Comparison of ENCODE assay signal across 14 cellular contexts in genomic region chr5:93349613-93350012, GRCh38.
DNase-seq lines count a peak whose midpoint lies in the region; ATAC-seq and TF ChIP-seq lines count a peak whose summit lies in the region.
"Had no signal": no experiment of that assay in that cellular context is flagged by ENCODE, and none has a peak within 500 bp of the region (broad histone marks: within the 10 kb centered on the region; RNA-seq: fewer than 3 reads in every experiment).

No MANE protein-coding gene starts in this region.

- no peaks in the 10 kb centered on the region for H3K27me3 Mint-ChIP-seq in MCF 10A (ENCODE audit: insufficient read depth, unreplicated experiment)

- POLR2A ChIA-PET in MCF 10A (lab: Yijun Ruan, JAX): interaction anchor here (1.7 kb wide), 1 partner anchor 10 kb away, joined by 12 read pairs; no protein-coding TSS in a partner anchor

- ATAC-seq in RWPE2 (ENCODE audit: low read depth): peak; percentile 95
- no peak for ATAC-seq in HG03439 (IDR thresholded peaks at IDR 0.05; ENCODE audit: unreplicated experiment)
- no peak for ATAC-seq in HG03457 (IDR thresholded peaks at IDR 0.05; ENCODE audit: unreplicated experiment)

- CTCF ChIA-PET in MCF 10A (lab: Yijun Ruan, JAX): no interaction called here

- BruUV-seq in MCF 10A (replicated peaks; lab: Mats Ljungman, UMichigan): no TSS peak

- intact Hi-C loops in MCF 10A (cut with micrococcal nuclease): loop anchor here (1.0 kb wide), 1 partner anchor 157 kb away; no protein-coding TSS in a partner anchor
- intact Hi-C loops in breast epithelium (cut with DNase I; ENCODE audit: low total_unique reads): no loop called here

- DNase-seq in MCF 10A (ENCODE audit: unreplicated experiment): peak; percentile 68
- DNase-seq in breast epithelium (ENCODE audit: low spot score in 2 of 2): no peak
- DNase-seq in RWPE2 (ENCODE audit: low spot score): no peak
- DNase-seq in fibroblast of mammary gland (ENCODE audit: low read depth): peak; percentile 80
- no peak for DNase-seq in NCI-H1436 treated with DMSO at 0.1 percent for 48 hours (lab: John Stamatoyannopoulos, UW)
- no peak for DNase-seq in DMS114 treated with DMSO at 0.1 percent for 48 hours (lab: John Stamatoyannopoulos, UW; ENCODE audit: unreplicated experiment)
- DNase-seq: activated T-cell treated with anti-CD3 and anti-CD28 coated beads, Interleukin-2, amount 50 U/mL, for 1 hour; adrenal gland; NCI-H1694; stimulated activated CD4-positive, alpha-beta T cell treated with anti-CD3 and anti-CD28 coated beads, Interleukin-15, amount 100 ng/mL, for 24 hours; stimulated activated CD8-positive, alpha-beta memory T cell treated with anti-CD3 and anti-CD28 coated beads, Interleukin-4, amount 100 ng/mL, for 48 hours had no signal

- no peak for TF ChIP-seq POLR2A in breast epithelium (IDR thresholded peaks at IDR 0.05)

- H3K9me3 ChIP-seq in breast epithelium (no peaks in the 10 kb centered on the region), RWPE2 (ENCODE audit: severe bottlenecking) (no peaks in the 10 kb centered on the region)
- H3K9me3 ChIP-seq: adrenal gland, HAP-1 had no signal

- H3K9me3 Mint-ChIP-seq in MCF 10A (ENCODE audit: unreplicated experiment): no peaks in the 10 kb centered on the region

- H3K4me3 ChIP-seq in breast epithelium (no peak overlapping the region), RWPE2 (ENCODE audit: severe bottlenecking) (no peak overlapping the region), fibroblast of mammary gland (ENCODE audit: control insufficient read depth, low read depth, low read length) (no peak overlapping the region)
- H3K4me3 ChIP-seq: adrenal gland, HAP-1 had no signal

- H3K4me3 Mint-ChIP-seq in MCF 10A (ENCODE audit: unreplicated experiment): no peak overlapping the region

- H3K36me3 Mint-ChIP-seq in MCF 10A (ENCODE audit: insufficient read depth, unreplicated experiment): no peaks in the 10 kb centered on the region

- peaks cover 7% of the 10 kb centered on the region for H3K4me1 Mint-ChIP-seq in MCF 10A (ENCODE audit: insufficient read depth, unreplicated experiment)

- no peak overlapping the region for H3K27ac ChIP-seq in breast epithelium
- peak overlapping the region; percentile 42 for H3K27ac ChIP-seq in RWPE2 (ENCODE audit: poor library complexity, severe bottlenecking)
- H3K27ac ChIP-seq: adrenal gland had no signal

- H3K27me3 ChIP-seq in breast epithelium (no peaks in the 10 kb centered on the region), RWPE2 (ENCODE audit: insufficient read depth, poor library complexity, severe bottlenecking) (no peaks in the 10 kb centered on the region)

- TF ChIP-seq CTCF in MCF 10A (IDR thresholded peaks at IDR 0.05; ENCODE audit: unreplicated experiment) (no peak), breast epithelium (IDR thresholded peaks at IDR 0.05) (no peak), RWPE2 (IDR thresholded peaks at IDR 0.05; ENCODE audit: poor library complexity, severe bottlenecking) (no peak), fibroblast of mammary gland (conservative IDR thresholded peaks at IDR 0.05; ENCODE audit: control insufficient read depth, insufficient read depth, low read depth, low read length) (no peak)

- no peak overlapping the region for H3K27ac Mint-ChIP-seq in MCF 10A (ENCODE audit: low read depth, unreplicated experiment)

- H3K36me3 ChIP-seq in breast epithelium: no peaks in the 10 kb centered on the region
- no peaks in the 10 kb centered on the region for H3K36me3 ChIP-seq in RWPE2 (ENCODE audit: low read depth)
- H3K36me3 ChIP-seq: adrenal gland, HAP-1 had no signal

- no peaks in the 10 kb centered on the region for H3K4me1 ChIP-seq in breast epithelium
- H3K4me1 ChIP-seq in RWPE2 (ENCODE audit: insufficient read depth, poor library complexity, severe bottlenecking): peaks cover 9% of the 10 kb centered on the region
- H3K4me1 ChIP-seq: adrenal gland, HAP-1 had no signal

Comparison
In these comparisons a context has a peak if more than half of its experiments do, and no peak if none do; other contexts are left out.
1. DNase-seq: peak in MCF 10A (single experiment) and fibroblast of mammary gland (single experiment); none in breast epithelium (0 of 2), RWPE2 (single experiment), NCI-H1436 treated with DMSO at 0.1 percent for 48 hours (single experiment) and DMS114 treated with DMSO at 0.1 percent for 48 hours (single experiment).